ENCODE assay signal across 1 cellular context in the genomic region with DNA sequence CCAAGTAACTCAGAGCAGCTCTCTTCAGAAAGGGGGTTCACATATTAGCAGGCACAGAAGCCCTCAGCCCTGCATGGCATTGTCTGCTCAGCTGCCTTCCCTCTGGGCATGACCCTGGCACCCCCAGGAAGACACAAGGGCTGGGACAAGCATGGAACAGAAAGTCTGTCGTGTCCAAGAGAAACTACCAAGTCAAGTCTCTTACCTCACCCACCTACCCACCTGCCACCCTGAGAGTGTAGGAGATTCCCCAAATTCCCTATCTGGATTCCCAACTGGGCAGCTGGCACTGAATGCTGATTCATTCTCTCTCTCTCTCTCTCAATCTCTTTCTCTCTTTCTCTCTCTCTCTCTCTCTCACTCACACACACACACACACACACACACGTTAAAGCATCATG.
TF ChIP-seq lines count a peak whose summit lies in the region.

No MANE protein-coding gene starts in this region.

TF ChIP-seq in endothelial cell of umbilical vein, 7 proteins besides CTCF, POLR2A, EP300 and RAD21 (continued from another document):
- TF ChIP-seq EZH2 (IDR thresholded peaks at IDR 0.05; ENCODE audit: borderline replicate concordance, low read depth, low read length, severe bottlenecking) (no peak), POLR2AphosphoS5 (IDR thresholded peaks at IDR 0.05; ENCODE audit: insufficient read depth, low read depth, low read length) (no peak), GATA2 (IDR thresholded peaks at IDR 0.05; ENCODE audit: insufficient read depth, insufficient read length, low read depth, low read length) (no peak), FOS (IDR thresholded peaks at IDR 0.05; ENCODE audit: borderline replicate concordance, insufficient read depth, low read length) (no peak)
